In the genomic region with DNA sequence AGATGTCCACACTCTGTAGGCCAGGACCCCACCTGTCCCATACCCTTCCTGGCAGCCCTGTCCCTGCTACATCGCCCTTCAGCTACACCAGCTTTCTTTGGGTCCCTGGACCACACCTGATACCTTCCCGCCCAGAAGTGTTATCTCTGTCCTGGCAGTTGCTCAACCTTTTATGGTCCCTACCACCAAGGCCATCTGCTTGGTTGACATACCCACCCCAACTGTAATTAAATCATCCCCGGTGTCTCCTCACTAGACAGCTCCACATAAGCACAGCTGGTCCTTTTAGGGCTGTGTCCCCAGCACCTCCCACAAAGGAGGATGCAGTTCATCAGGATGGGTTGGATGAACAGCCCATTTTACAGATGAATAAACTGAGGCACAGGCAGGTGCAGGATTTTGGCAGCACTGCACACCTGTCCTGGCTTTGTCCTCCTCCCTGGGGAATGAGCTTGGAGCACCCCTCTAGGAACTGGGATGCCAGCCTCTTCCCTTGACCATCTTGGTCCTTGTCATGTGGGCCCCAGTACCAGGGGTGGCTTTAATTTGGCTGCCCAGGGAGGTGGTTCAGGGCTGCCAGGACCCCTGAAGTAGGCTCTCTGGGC, we compare ENCODE assay signal across 10 cellular contexts. TPM values are rescaled to one million over a fixed set of nuclear protein-coding genes. Genes with fewer than 3 reads are reported as not detected.
A peak's percentile ranks its signal among the peaks of the same experiment; 100 is the strongest.
DNase-seq lines count a peak whose midpoint lies in the region; ATAC-seq, FAIRE-seq and TF ChIP-seq lines count a peak whose summit lies in the region.
"Had no signal": no experiment of that assay in that cellular context is flagged by ENCODE, and none has a peak within 500 bp of the region (broad histone marks: within the 10 kb centered on the region; RNA-seq: fewer than 3 reads in every experiment).

No MANE protein-coding gene starts in this region.

- H3K4me3 Mint-ChIP-seq in astrocyte (ENCODE audit: unreplicated experiment) = no peak overlapping the region

- H4K20me1 ChIP-seq in HCT116 (ENCODE audit: insufficient read depth) (peaks cover 9% of the 10 kb centered on the region; the same call in 1 of the 2 replicates), astrocyte (ENCODE audit: insufficient read depth, low read length) (peaks cover 95% of the 10 kb centered on the region)

- H3K27me3 ChIP-seq in HCT116 (ENCODE audit: insufficient read depth, low read length) = no peaks in the 10 kb centered on the region
- H3K27me3 ChIP-seq in astrocyte (ENCODE audit: insufficient read depth, low read length) = no peaks in the 10 kb centered on the region
- H3K27me3 ChIP-seq in psoas muscle (ENCODE audit: insufficient read depth in 3 of 3, low read length in 2 of 3) = no peaks in the 10 kb centered on the region
- no peaks in the 10 kb centered on the region for H3K27me3 ChIP-seq in effector memory CD4-positive, alpha-beta T cell (replicated peaks; ENCODE audit: control insufficient read depth, insufficient read depth, low read length, poor library complexity, severe bottlenecking)
- H3K27me3 ChIP-seq: testis had no signal

- ATAC-seq in HCT116 = no peak
- ATAC-seq in psoas muscle = no peak

- H3K79me2 ChIP-seq in HCT116 (ENCODE audit: insufficient read depth, low read length) = peaks cover 88% of the 10 kb centered on the region
- H3K79me2 ChIP-seq in astrocyte (ENCODE audit: insufficient read depth, low read length) = peaks cover 100% of the 10 kb centered on the region

- no peak for TF ChIP-seq CTCF in HCT116 (IDR thresholded peaks at IDR 0.05 in 2 of 3, conservative IDR thresholded peaks at IDR 0.05 in 1 of 3; ENCODE audit: borderline replicate concordance in 1 of 3, insufficient read depth in 1 of 3, low read depth in 2 of 3, low read length in 2 of 3)
- TF ChIP-seq CTCF in astrocyte (IDR thresholded peaks at IDR 0.05; ENCODE audit: insufficient read depth, low read depth, low read length) = no peak
- TF ChIP-seq CTCF in psoas muscle (IDR thresholded peaks at IDR 0.05) = no peak

- WGBS in psoas muscle, 3 donors = 90 to 94% (median 94%) methylated on average over 3 of the region's 3 CpGs

- RAD21 ChIA-PET in HCT116 (lab: Charles Lee; ENCODE audit: low non-redundant PET in 1 of 2, low total read pairs in 2 of 2, uncharacterized antibody in 2 of 2, unreplicated experiment in 2 of 2) = no interaction called here

- BruUV-seq in HCT116 (replicated peaks; lab: Mats Ljungman, UMichigan) = no TSS peak

- DNase-seq in HCT116 (ENCODE audit: low read depth, low spot score) (no peak), astrocyte (ENCODE audit: low read depth) (no peak), psoas muscle (no peak)
- no peak for DNase-seq in effector memory CD4-positive, alpha-beta T cell
- DNase-seq: C1 segment of cervical spinal cord, mammary epithelial cell, NCI-H2171, posterior cingulate gyrus, testis had no signal

- no peak for FAIRE-seq in astrocyte (lab: Jason Lieb, UNC)

- H3K9me3 Mint-ChIP-seq in astrocyte (ENCODE audit: unreplicated experiment) = no peaks in the 10 kb centered on the region

- POLR2A ChIA-PET in HCT116 (lab: Charles Lee) = interaction anchor here (1.1 kb wide), 1 partner anchor 11 kb away, joined by 3 read pairs; no protein-coding TSS in a partner anchor

- peak overlapping the region; percentile 26; the same call in 1 of the 2 replicates for H3K27ac ChIP-seq in HCT116 (ENCODE audit: low read depth, low read length)
- H3K27ac ChIP-seq in astrocyte (ENCODE audit: low read depth, low read length) = no peak overlapping the region
- no peak overlapping the region for H3K27ac ChIP-seq in psoas muscle
- H3K27ac ChIP-seq in effector memory CD4-positive, alpha-beta T cell (ENCODE audit: insufficient read depth, low read length, poor library complexity, severe bottlenecking) = no peak overlapping the region
- H3K27ac ChIP-seq: testis had no signal

- no peak overlapping the region for H3K4me3 ChIP-seq in HCT116 (replicated peaks in 1 of 2; ENCODE audit: low read depth in 1 of 2, low read length in 2 of 2)
- no peak overlapping the region for H3K4me3 ChIP-seq in astrocyte (ENCODE audit: insufficient read depth, low read depth, low read length)
- H3K4me3 ChIP-seq in psoas muscle = no peak overlapping the region
- H3K4me3 ChIP-seq in effector memory CD4-positive, alpha-beta T cell (ENCODE audit: insufficient read depth, low read depth, low read length, poor library complexity, severe bottlenecking) = no peak overlapping the region
- H3K4me3 ChIP-seq: testis had no signal

- H3K9me3 ChIP-seq in HCT116 (ENCODE audit: control insufficient read depth in 1 of 2, insufficient read depth in 1 of 2, low read depth in 1 of 2, low read length in 2 of 2) (no peaks in the 10 kb centered on the region), astrocyte (ENCODE audit: insufficient read depth, low read depth, low read length) (no peaks in the 10 kb centered on the region), psoas muscle (no peaks in the 10 kb centered on the region)
- H3K9me3 ChIP-seq in effector memory CD4-positive, alpha-beta T cell (ENCODE audit: control insufficient read depth, low read length) = no peaks in the 10 kb centered on the region
- H3K9me3 ChIP-seq: testis had no signal

- no peak for TF ChIP-seq POLR2A in HCT116 (IDR thresholded peaks at IDR 0.05; ENCODE audit: borderline replicate concordance, extremely low read depth, insufficient read depth, insufficient read length)

- H3K4me2 ChIP-seq in HCT116 (ENCODE audit: low read length) = no peak overlapping the region
- H3K4me2 ChIP-seq in astrocyte (ENCODE audit: low read length) = no peak overlapping the region

- peaks cover 26% of the 10 kb centered on the region for H3K4me1 Mint-ChIP-seq in astrocyte (ENCODE audit: low read depth, unreplicated experiment)

- CTCF ChIA-PET in HCT116 (lab: Charles Lee) = interaction anchor here (0.5 kb wide), 1 partner anchor 64 kb away, joined by 3 read pairs; no protein-coding TSS in a partner anchor

- no peak overlapping the region for H3K27ac Mint-ChIP-seq in astrocyte (ENCODE audit: unreplicated experiment)

- H2AFZ ChIP-seq in HCT116 (ENCODE audit: low read depth, low read length, poor library complexity, severe bottlenecking) (no peak overlapping the region), astrocyte (ENCODE audit: low read depth, low read length) (no peak overlapping the region)

- no peaks in the 10 kb centered on the region for H3K27me3 Mint-ChIP-seq in astrocyte (ENCODE audit: low read depth, unreplicated experiment)

- intact Hi-C loops in HCT116 (cut with micrococcal nuclease) (no loop called here), psoas muscle (cut with DNase I) (no loop called here)

- peaks cover 13% of the 10 kb centered on the region for H3K36me3 Mint-ChIP-seq in astrocyte (ENCODE audit: low read depth, unreplicated experiment)

- H3K9me2 ChIP-seq in HCT116 (ENCODE audit: insufficient read depth) = no peaks in the 10 kb centered on the region

- no peak for TF ChIP-seq RAD21 in HCT116 (IDR thresholded peaks at IDR 0.05; ENCODE audit: low read depth)

- H3K36me3 ChIP-seq in HCT116 (ENCODE audit: control insufficient read depth in 1 of 2, insufficient read depth in 2 of 2, low read length in 2 of 2) (peaks cover 0 to 24% of the 10 kb centered on the region in 2 experiments; a peak in 1 of 4 replicates), astrocyte (ENCODE audit: insufficient read depth, low read length) (peaks cover 4% of the 10 kb centered on the region), psoas muscle (ENCODE audit: insufficient read depth in 1 of 2, low read depth in 1 of 2) (peaks cover 0 to 12% of the 10 kb centered on the region in 2 donors)
- peaks cover 15% of the 10 kb centered on the region for H3K36me3 ChIP-seq in effector memory CD4-positive, alpha-beta T cell (ENCODE audit: control insufficient read depth, insufficient read depth, low read length)

- H3K9ac ChIP-seq in HCT116 (ENCODE audit: low read length) = no peak overlapping the region
- peak overlapping the region; percentile 18 for H3K9ac ChIP-seq in astrocyte (ENCODE audit: low read length)

- H3K4me1 ChIP-seq in HCT116 (ENCODE audit: control insufficient read depth in 1 of 2, insufficient read depth in 2 of 2, low read length in 2 of 2) (peaks cover 2 to 43% of the 10 kb centered on the region in 2 experiments; a peak in 3 of 4 replicates), astrocyte (ENCODE audit: insufficient read depth, low read length) (peaks cover 15% of the 10 kb centered on the region), psoas muscle (no peaks in the 10 kb centered on the region)
- peaks cover 14% of the 10 kb centered on the region for H3K4me1 ChIP-seq in effector memory CD4-positive, alpha-beta T cell (ENCODE audit: control insufficient read depth, insufficient read depth, low read length, poor library complexity, severe bottlenecking)
- H3K4me1 ChIP-seq: testis had no signal

TF ChIP-seq in HCT116, 20 proteins besides CTCF, POLR2A, EP300 and RAD21:
- no peak for TF ChIP-seq FOSL1 (IDR thresholded peaks at IDR 0.05; ENCODE audit: low read depth)
TF ChIP-seq in HCT116: peak in this region for 0.

RNA-seq across cellular contexts. Expression of gene NACC1, which starts 12.9 kb away (rescaled TPM):
- total RNA-seq in HCT116 (2021; ENCODE audit: unreplicated experiment) = 181 TPM
- 101 and 119 TPM in 2 replicates for polyA plus RNA-seq in HCT116 (2012)
- 96.4 and 104 TPM in 2 replicates for total RNA-seq in astrocyte
- 10 to 100 TPM; 32.1 to 48.9 (median 37.9) TPM for total RNA-seq in psoas muscle
- 10 to 100 TPM; 11.9 to 63.4 (median 45.8) TPM for polyA plus RNA-seq in psoas muscle

RNA-seq across cellular contexts. Expression of gene TRMT1, which starts 14.4 kb away (rescaled TPM):
- total RNA-seq in HCT116 (2021; ENCODE audit: unreplicated experiment) (84.4 TPM), astrocyte (43.0 and 43.3 TPM in 2 replicates), psoas muscle (10 to 100 TPM; 31.6 to 45.3 (median 35.1) TPM)
- 69.3 and 80.8 TPM in 2 replicates for polyA plus RNA-seq in HCT116 (2012)
- polyA plus RNA-seq in psoas muscle = 10 to 100 TPM; 42.3 to 87.1 (median 45.4) TPM

RNA-seq across cellular contexts. Expression of gene STX10, which starts 19.2 kb away (rescaled TPM):
- total RNA-seq in HCT116 (2021; ENCODE audit: unreplicated experiment) (149 TPM), astrocyte (39.7 and 39.8 TPM in 2 replicates), psoas muscle (10 to 100 TPM; 18.5 to 20.4 (median 19.3) TPM)
- 202 and 225 TPM in 2 replicates for polyA plus RNA-seq in HCT116 (2012)
- polyA plus RNA-seq in psoas muscle = 10 to 100 TPM; 34.5 to 63.3 (median 43.6) TPM

RNA-seq across cellular contexts. Expression of gene IER2, which starts 19.2 kb away (rescaled TPM):
- total RNA-seq in HCT116 (2021; ENCODE audit: unreplicated experiment) (247 TPM), astrocyte (58.7 and 71.3 TPM in 2 replicates), psoas muscle (10 to 100 TPM; 16.8 to 31.2 (median 29.9) TPM)
- polyA plus RNA-seq in HCT116 (2012) = 284 and 315 TPM in 2 replicates
- 10 to 100 TPM; 12.9 to 62.7 (median 18.2) TPM for polyA plus RNA-seq in psoas muscle

RNA-seq across cellular contexts. Expression of gene LYL1, which starts 28.3 kb away (rescaled TPM):
- total RNA-seq in HCT116 (2021; ENCODE audit: unreplicated experiment) (2.6 TPM), astrocyte (0.27 TPM in 1 of 2 replicates, not detected in the other), psoas muscle (1 to 10 TPM; 2.1 to 4.6 (median 3.2) TPM)
- 1.3 and 1.8 TPM in 2 replicates for polyA plus RNA-seq in HCT116 (2012)
- 1 to 10 TPM; 1.1 to 3.4 (median 1.1) TPM for polyA plus RNA-seq in psoas muscle
- total RNA-seq: M059J, mammary epithelial cell had no signal
- polyA plus RNA-seq: mammary epithelial cell had no signal
